ENCODE assay signal across 10 cellular contexts in the genomic region with DNA sequence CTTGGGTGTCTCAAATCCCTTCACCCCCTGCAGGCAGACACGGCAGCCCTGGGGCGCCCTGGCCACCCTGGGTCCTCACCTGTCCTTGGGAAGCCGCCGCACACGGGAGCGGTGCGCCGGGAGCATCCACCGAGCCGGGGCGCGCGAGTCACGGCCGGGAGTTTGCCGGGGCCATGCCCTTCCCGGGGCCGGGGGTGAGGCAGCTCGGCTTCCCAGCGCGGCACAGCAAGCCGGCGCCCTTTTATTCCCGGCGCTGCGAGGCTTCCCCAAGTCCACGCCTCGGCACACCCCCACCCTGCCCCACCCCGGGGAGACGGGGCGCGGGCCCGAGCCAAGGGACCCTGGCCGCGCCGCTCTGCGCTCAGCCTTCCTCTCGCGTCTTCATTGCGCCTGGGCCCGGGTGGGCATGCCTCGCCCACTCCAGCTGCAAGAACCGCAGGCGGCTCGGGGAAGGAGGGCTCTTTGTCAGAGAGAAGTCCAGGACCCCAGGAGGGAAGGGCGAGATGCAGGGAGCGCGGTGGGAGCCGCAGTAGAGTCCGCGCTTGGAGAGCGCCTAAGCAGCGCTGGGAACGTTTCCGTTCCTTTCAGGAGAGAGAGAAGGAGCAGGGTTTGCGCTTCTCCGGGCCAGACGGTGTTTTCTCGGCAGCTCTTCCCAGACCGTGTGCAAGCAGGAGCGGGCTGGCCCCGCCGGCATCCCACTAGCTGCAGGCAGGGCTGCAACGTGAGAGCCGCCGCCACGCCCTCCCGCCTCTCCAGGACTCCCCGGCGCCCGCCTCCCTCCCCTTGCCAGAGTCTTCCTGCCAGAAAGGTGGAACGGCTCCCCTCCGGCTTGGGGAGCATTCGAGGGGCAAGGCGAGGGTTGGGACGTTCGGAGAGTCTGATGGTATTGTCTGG. TPM values are rescaled to one million over a fixed set of nuclear protein-coding genes. Genes with fewer than 3 reads are reported as not detected.
DNase-seq lines count a peak whose midpoint lies in the region; ATAC-seq and TF ChIP-seq lines count a peak whose summit lies in the region.
"Had no signal": no experiment of that assay in that cellular context is flagged by ENCODE, and none has a peak within 500 bp of the region (broad histone marks: within the 10 kb centered on the region; RNA-seq: fewer than 3 reads in every experiment).

A gene with protein sequence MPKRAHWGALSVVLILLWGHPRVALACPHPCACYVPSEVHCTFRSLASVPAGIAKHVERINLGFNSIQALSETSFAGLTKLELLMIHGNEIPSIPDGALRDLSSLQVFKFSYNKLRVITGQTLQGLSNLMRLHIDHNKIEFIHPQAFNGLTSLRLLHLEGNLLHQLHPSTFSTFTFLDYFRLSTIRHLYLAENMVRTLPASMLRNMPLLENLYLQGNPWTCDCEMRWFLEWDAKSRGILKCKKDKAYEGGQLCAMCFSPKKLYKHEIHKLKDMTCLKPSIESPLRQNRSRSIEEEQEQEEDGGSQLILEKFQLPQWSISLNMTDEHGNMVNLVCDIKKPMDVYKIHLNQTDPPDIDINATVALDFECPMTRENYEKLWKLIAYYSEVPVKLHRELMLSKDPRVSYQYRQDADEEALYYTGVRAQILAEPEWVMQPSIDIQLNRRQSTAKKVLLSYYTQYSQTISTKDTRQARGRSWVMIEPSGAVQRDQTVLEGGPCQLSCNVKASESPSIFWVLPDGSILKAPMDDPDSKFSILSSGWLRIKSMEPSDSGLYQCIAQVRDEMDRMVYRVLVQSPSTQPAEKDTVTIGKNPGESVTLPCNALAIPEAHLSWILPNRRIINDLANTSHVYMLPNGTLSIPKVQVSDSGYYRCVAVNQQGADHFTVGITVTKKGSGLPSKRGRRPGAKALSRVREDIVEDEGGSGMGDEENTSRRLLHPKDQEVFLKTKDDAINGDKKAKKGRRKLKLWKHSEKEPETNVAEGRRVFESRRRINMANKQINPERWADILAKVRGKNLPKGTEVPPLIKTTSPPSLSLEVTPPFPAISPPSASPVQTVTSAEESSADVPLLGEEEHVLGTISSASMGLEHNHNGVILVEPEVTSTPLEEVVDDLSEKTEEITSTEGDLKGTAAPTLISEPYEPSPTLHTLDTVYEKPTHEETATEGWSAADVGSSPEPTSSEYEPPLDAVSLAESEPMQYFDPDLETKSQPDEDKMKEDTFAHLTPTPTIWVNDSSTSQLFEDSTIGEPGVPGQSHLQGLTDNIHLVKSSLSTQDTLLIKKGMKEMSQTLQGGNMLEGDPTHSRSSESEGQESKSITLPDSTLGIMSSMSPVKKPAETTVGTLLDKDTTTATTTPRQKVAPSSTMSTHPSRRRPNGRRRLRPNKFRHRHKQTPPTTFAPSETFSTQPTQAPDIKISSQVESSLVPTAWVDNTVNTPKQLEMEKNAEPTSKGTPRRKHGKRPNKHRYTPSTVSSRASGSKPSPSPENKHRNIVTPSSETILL (N-terminal part only) (minus strand): TSS at position 217 of the 894 bp plus-strand sequence. CDS start 2,819 bp downstream, outside the sequence.

- H3K4me1 ChIP-seq in HUES6 (ENCODE audit: control insufficient read depth, insufficient read depth, low read length) (0 out of 2 replicates have a peak, but pooled peaks cover 6% of the 10 kb centered on the region), suprapubic skin (peaks cover 5% of the 10 kb centered on the region)

- peaks cover 67% of the 10 kb centered on the region for H3K27me3 ChIP-seq in HUES6 (ENCODE audit: control insufficient read depth, insufficient read depth, low read length)
- H3K27me3 ChIP-seq in suprapubic skin = no peaks in the 10 kb centered on the region

- DNase-seq in ecto neural progenitor cell (ENCODE audit: low spot score) (peak; percentile 77), left kidney (ENCODE audit: low read depth, low spot score) (peak; percentile 78), suprapubic skin (ENCODE audit: low spot score in 2 of 2) (no peak), OCI-M2 (lab: John Stamatoyannopoulos, UW; ENCODE audit: unreplicated experiment) (no peak), NCI-H2029 (lab: John Stamatoyannopoulos, UW) (no peak)
- DNase-seq: activated CD4-positive, alpha-beta T cell treated with anti-CD3 and anti-CD28 coated beads, Interleukin-2, amount 50 U/mL, for 48 hours; NCI-H2081 treated with DMSO at 0.1 percent for 48 hours had no signal

- no peak for TF ChIP-seq POLR2A in suprapubic skin (IDR thresholded peaks at IDR 0.05)

- WGBS in suprapubic skin = 3% methylated on average over 51 of the region's 77 CpGs

- H3K9ac ChIP-seq in HUES6 (ENCODE audit: low read length) = peak within 1 kb of the TSS; percentile 62

- H3K9me3 ChIP-seq in HUES6 (ENCODE audit: control insufficient read depth, insufficient read depth, low read depth, low read length) = 0 out of 2 replicates have a peak, but pooled peaks cover 8% of the 10 kb centered on the region
- no peaks in the 10 kb centered on the region for H3K9me3 ChIP-seq in suprapubic skin

- no peak within 1 kb of the TSS for H3K27ac ChIP-seq in HUES6 (ENCODE audit: low read depth, low read length)
- peak within 1 kb of the TSS; percentile 84 for H3K27ac ChIP-seq in suprapubic skin

- TF ChIP-seq EP300 in suprapubic skin (IDR thresholded peaks at IDR 0.05) = no peak

- H3K4me3 ChIP-seq in HUES6 (ENCODE audit: low read depth, low read length) = peak within 1 kb of the TSS; percentile 65
- H3K4me3 ChIP-seq in suprapubic skin = peak within 1 kb of the TSS; percentile 58

- TF ChIP-seq CTCF in suprapubic skin (IDR thresholded peaks at IDR 0.05) = no peak

- ATAC-seq in GM21825 (IDR thresholded peaks at IDR 0.05; ENCODE audit: unreplicated experiment) = no peak
- no peak for ATAC-seq in GM18519 (IDR thresholded peaks at IDR 0.05; ENCODE audit: low FRiP score, unreplicated experiment)

- H3K36me3 ChIP-seq in HUES6 (ENCODE audit: control insufficient read depth, insufficient read depth, low read length) (no peaks in the 10 kb centered on the region), suprapubic skin (no peaks in the 10 kb centered on the region)

RNA-seq across cellular contexts. Expression of the gene that starts here (rescaled TPM):
- total RNA-seq in suprapubic skin = 10 to 100 TPM; 12.1 to 27.8 (median 13.5) TPM

Comparison
In these comparisons a context has a peak if more than half of its experiments do, and no peak if none do; other contexts are left out.
1. DNase-seq: peak in ecto neural progenitor cell (single experiment) and left kidney (single experiment); none in suprapubic skin (0 of 2), OCI-M2 (single experiment) and NCI-H2029 (single experiment).